ENCODE assay signal across 1 cellular context in the genomic region with DNA sequence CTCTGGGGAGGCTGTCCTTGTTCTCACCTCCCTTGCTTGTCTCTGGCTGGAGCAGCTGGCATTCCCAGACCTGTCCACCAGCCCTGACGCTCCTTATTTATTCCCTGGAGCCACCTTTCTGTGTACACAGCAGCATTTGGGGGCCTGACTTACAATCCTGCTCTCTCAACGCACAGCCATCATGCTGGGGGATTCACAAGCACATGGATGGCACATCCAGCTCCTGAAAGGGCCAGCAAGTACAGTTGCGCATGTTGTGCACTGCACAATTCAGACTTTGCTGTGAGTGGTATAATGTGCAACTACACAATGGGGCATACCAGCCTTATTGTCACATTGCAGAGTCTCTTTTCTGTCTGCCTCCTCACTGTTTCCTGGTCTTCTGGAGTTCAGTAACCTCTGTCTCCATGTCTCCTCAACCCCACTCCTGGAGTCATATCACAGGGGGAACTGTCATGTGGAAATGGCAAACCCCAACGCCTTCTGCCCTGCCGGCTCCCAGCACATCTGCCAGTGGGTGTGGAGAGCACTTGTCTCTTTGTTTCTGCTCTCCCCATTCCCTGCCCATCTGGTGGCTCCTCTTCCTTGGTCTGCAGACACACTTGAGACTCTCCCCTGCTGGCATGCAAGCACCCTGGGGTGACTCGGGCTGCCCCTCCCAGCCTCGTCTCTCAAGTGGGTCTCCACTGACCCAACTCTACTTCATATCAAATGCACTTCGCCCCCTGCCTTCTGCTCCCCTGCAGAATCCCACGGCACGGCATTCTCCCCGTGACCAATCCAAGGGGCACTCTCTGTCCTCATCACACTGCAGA.
TF ChIP-seq lines count a peak whose summit lies in the region.

No MANE protein-coding gene starts in this region.

TF ChIP-seq in HepG2, 621 proteins besides CTCF, POLR2A, EP300 and RAD21:
- peak; percentile 59 for TF ChIP-seq ZMYM3 (CRISPR knock-in tag; IDR thresholded peaks at IDR 0.05)
- TF ChIP-seq, protein P1, sequence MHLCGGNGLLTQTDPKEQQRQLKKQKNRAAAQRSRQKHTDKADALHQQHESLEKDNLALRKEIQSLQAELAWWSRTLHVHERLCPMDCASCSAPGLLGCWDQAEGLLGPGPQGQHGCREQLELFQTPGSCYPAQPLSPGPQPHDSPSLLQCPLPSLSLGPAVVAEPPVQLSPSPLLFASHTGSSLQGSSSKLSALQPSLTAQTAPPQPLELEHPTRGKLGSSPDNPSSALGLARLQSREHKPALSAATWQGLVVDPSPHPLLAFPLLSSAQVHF (CRISPR knock-in tag; IDR thresholded peaks at IDR 0.05), result no peak
